Comparison of ENCODE assay signal across 2 cellular contexts in genomic region chr11:134457411-134458007, GRCh38. TPM values are rescaled to one million over a fixed set of nuclear protein-coding genes. Genes with fewer than 3 reads are reported as not detected.
"Had no signal": no experiment of that assay in that cellular context is flagged by ENCODE, and none has a peak within 500 bp of the region (broad histone marks: within the 10 kb centered on the region; RNA-seq: fewer than 3 reads in every experiment).

No MANE protein-coding gene starts in this region.

RNA-seq across cellular contexts. Expression of gene B3GAT1, which starts 45.5 kb away (rescaled TPM):
- total RNA-seq: GM23248, HFFc6 had no signal
- polyA plus RNA-seq: GM23248 had no signal
